1 cellular context compared by ENCODE assay signal in genomic region chr3:53196575-53197407, GRCh38.
TF ChIP-seq lines count a peak whose summit lies in the region.

No MANE protein-coding gene starts in this region.

TF ChIP-seq in HEK293, 187 proteins besides CTCF, POLR2A, EP300 and RAD21 (continued from another document):
- TF ChIP-seq ZSCAN5A (tag by site-specific recombination; IDR thresholded peaks at IDR 0.05) = no peak
- TF ChIP-seq KLF8 (tag by site-specific recombination; IDR thresholded peaks at IDR 0.05) = 0 out of 2 replicates have a peak, but pooled peaks have one; percentile 76
- peak; percentile 20; the same call in 1 of the 2 replicates for TF ChIP-seq ZNF654 (tag by site-specific recombination; IDR thresholded peaks at IDR 0.05; ENCODE audit: low read depth)
- no peak for TF ChIP-seq ZBTB1 (tag by site-specific recombination; IDR thresholded peaks at IDR 0.05)
- TF ChIP-seq ZFHX2 (tag by site-specific recombination; conservative IDR thresholded peaks at IDR 0.05) = peak; percentile 90
- TF ChIP-seq MZF1 (tag by site-specific recombination; IDR thresholded peaks at IDR 0.05; ENCODE audit: borderline replicate concordance) = no peak
- TF ChIP-seq PATZ1 (tag by site-specific recombination; IDR thresholded peaks at IDR 0.05) = peak; percentile 74
- peak; percentile 70; the same call in 1 of the 2 replicates for TF ChIP-seq ZNF76 (tag by site-specific recombination; IDR thresholded peaks at IDR 0.05; ENCODE audit: borderline replicate concordance, low read depth)
- peak; percentile 55 for TF ChIP-seq SP2 (tag by site-specific recombination; IDR thresholded peaks at IDR 0.05)
- TF ChIP-seq KLF16 (tag by site-specific recombination; IDR thresholded peaks at IDR 0.05) = peak; percentile 59
- TF ChIP-seq ZNF843 (tag by site-specific recombination; IDR thresholded peaks at IDR 0.05) = 0 out of 2 replicates have a peak, but pooled peaks have one; percentile 19
- no peak for TF ChIP-seq ZBTB48 (tag by site-specific recombination; IDR thresholded peaks at IDR 0.05)
- no peak for TF ChIP-seq ZNF785 (tag by site-specific recombination; IDR thresholded peaks at IDR 0.05)
- no peak for TF ChIP-seq ZNF629 (tag by site-specific recombination; IDR thresholded peaks at IDR 0.05)
- peak; percentile 90 for TF ChIP-seq IKZF3 (tag by site-specific recombination; IDR thresholded peaks at IDR 0.05)
- 0 out of 2 replicates have a peak, but pooled peaks have one; percentile 18 for TF ChIP-seq KLF9 (tag by site-specific recombination; IDR thresholded peaks at IDR 0.05; ENCODE audit: low read depth)
- no peak for TF ChIP-seq ZNF133 (tag by site-specific recombination; IDR thresholded peaks at IDR 0.05)
- TF ChIP-seq GFI1B (tag by site-specific recombination; IDR thresholded peaks at IDR 0.05) = peak; percentile 35; the same call in 1 of the 2 replicates
- TF ChIP-seq ZNF2 (tag by site-specific recombination; IDR thresholded peaks at IDR 0.05) = no peak
- peak; percentile 54 for TF ChIP-seq ZNF341 (tag by site-specific recombination; IDR thresholded peaks at IDR 0.05; ENCODE audit: low read depth)
- peak; percentile 25 for TF ChIP-seq SETDB1 (IDR thresholded peaks at IDR 0.05; ENCODE audit: insufficient read length, low read length)
- TF ChIP-seq TSHZ1 (tag by site-specific recombination; IDR thresholded peaks at IDR 0.05; ENCODE audit: borderline replicate concordance) = no peak
- TF ChIP-seq ZNF426 (tag by site-specific recombination; IDR thresholded peaks at IDR 0.05) = no peak
- no peak for TF ChIP-seq ZNF184 (tag by site-specific recombination; IDR thresholded peaks at IDR 0.05)
- TF ChIP-seq ZNF248 (tag by site-specific recombination; IDR thresholded peaks at IDR 0.05) = no peak
- TF ChIP-seq SP7 (tag by site-specific recombination; IDR thresholded peaks at IDR 0.05) = peak; percentile 61
- peak; percentile 75 for TF ChIP-seq SP3 (tag by site-specific recombination; IDR thresholded peaks at IDR 0.05)
- peak; percentile 83 for TF ChIP-seq EGR2 (tag by site-specific recombination; IDR thresholded peaks at IDR 0.05; ENCODE audit: low read depth)
TF ChIP-seq in HEK293: peak in this region for 20.
